Comparison of ENCODE assay signal across 8 cellular contexts in the genomic region with DNA sequence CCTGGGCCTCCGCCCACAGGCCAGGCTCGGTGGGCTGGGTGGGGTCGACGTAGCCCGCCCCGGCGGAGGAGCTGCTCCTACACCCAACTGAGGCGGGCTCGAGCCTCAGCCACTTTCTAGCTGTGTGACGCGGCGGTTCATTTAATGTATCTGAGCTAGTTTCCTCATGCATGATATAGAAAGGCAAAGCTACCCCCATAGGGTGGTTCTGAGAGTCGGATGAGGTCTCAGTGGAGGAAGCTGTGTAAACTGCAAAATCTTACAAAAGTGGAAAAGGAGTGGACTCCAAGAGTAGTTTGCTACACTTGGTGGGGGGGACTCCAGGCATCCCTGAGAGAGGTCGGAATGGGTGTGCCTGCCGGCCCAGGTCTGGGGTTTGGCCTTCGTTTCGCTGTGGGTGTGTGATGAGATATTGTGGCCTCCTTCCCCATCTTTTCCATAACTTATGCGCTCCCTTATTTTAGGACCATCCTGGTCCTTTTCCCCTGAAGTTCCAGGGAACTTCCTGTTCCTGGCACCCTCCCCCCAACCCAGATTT. TPM values are rescaled to one million over a fixed set of nuclear protein-coding genes. Genes with fewer than 3 reads are reported as not detected.
DNase-seq lines count a peak whose midpoint lies in the region; ATAC-seq, FAIRE-seq and TF ChIP-seq lines count a peak whose summit lies in the region.

No MANE protein-coding gene starts in this region.

- no peak overlapping the region for H2AFZ ChIP-seq in HepG2 (ENCODE audit: low read length)

- POLR2A ChIA-PET in HepG2 (lab: Yijun Ruan, JAX) = interaction anchor here (1.0 to 3.0 kb wide), 4 partner anchors 16 to 134 kb away, joined by 4 to 19 read pairs (median 8); partner anchors contain the start of gene SEC22A

- peak overlapping the region; percentile 93 for H3K4me3 ChIP-seq in HUES6 (ENCODE audit: low read depth, low read length)
- H3K4me3 ChIP-seq in astrocyte of the cerebellum (ENCODE audit: low read depth, low read length) = peak overlapping the region; percentile 91
- peak overlapping the region; percentile 76 to 95 (median 92) for H3K4me3 ChIP-seq in HepG2 (replicated peaks in 1 of 3; ENCODE audit: insufficient read depth in 1 of 3, low read depth in 2 of 3, low read length in 3 of 3)
- peak overlapping the region; percentile 60 to 98 (median 80) for H3K4me3 ChIP-seq in tibial nerve

- in situ Hi-C loops in astrocyte of the cerebellum (cut with HindIII; ENCODE audit: low sequenced_read_pairs) (no loop called here), HepG2 (cut with HindIII; ENCODE audit: extremely low pct_ligation_motif_present, low pct_unique_long_range_greater_than_20kb) (no loop called here)

- TF ChIP-seq CTCF in astrocyte of the cerebellum (IDR thresholded peaks at IDR 0.05; ENCODE audit: low read depth, low read length, missing control alignments) = no peak
- TF ChIP-seq CTCF in HepG2 (CRISPR knock-in tag; IDR thresholded peaks at IDR 0.05) = no peak
- TF ChIP-seq CTCF in tibial nerve (IDR thresholded peaks at IDR 0.05) = no peak

- H3K79me2 ChIP-seq in HepG2 (ENCODE audit: insufficient read depth, low read length) = peaks cover 56% of the 10 kb centered on the region

- no peak for FAIRE-seq in HepG2 (lab: Jason Lieb, UNC)

- H3K27me3 ChIP-seq in HUES6 (ENCODE audit: control insufficient read depth, insufficient read depth, low read length) (peaks cover 11% of the 10 kb centered on the region), HepG2 (ENCODE audit: control insufficient read depth in 1 of 2, insufficient read depth in 2 of 2, low read length in 2 of 2) (peaks cover 0 to 11% of the 10 kb centered on the region in 2 experiments; a peak in 1 of 5 replicates), tibial nerve (no peaks in the 10 kb centered on the region)

- peak overlapping the region; percentile 85 for H3K9ac ChIP-seq in HUES6 (ENCODE audit: low read length)
- peak overlapping the region; percentile 96 for H3K9ac ChIP-seq in HepG2 (ENCODE audit: insufficient read depth, low read depth, low read length)

- peak; percentile 27 for DNase-seq in AG08396 (ENCODE audit: low spot score)
- no peak for DNase-seq in astrocyte of the cerebellum (ENCODE audit: low read depth)
- DNase-seq in HepG2 (ENCODE audit: low spot score) = no peak
- DNase-seq in tibial nerve (ENCODE audit: low spot score in 2 of 2) = no peak
- DNase-seq in SHP77 (lab: John Stamatoyannopoulos, UW) = no peak
- DNase-seq in NCI-H510A (lab: John Stamatoyannopoulos, UW) = no peak

- no peak for TF ChIP-seq EP300 in HepG2 (IDR thresholded peaks at IDR 0.05; ENCODE audit: low read depth in 2 of 2, low read length in 2 of 2)
- no peak for TF ChIP-seq EP300 in HepG2 (CRISPR knock-in tag; IDR thresholded peaks at IDR 0.05; ENCODE audit: borderline replicate concordance)
- TF ChIP-seq EP300 in tibial nerve (IDR thresholded peaks at IDR 0.05) = no peak

- H3K9me3 ChIP-seq in HUES6 (ENCODE audit: control insufficient read depth, insufficient read depth, low read depth, low read length) (no peaks in the 10 kb centered on the region), HepG2 (ENCODE audit: low read length) (no peaks in the 10 kb centered on the region), tibial nerve (no peaks in the 10 kb centered on the region)

- H4K20me1 ChIP-seq in HepG2 (ENCODE audit: insufficient read depth, low read length) = peaks cover 37% of the 10 kb centered on the region

- H3K36me3 ChIP-seq in HUES6 (ENCODE audit: control insufficient read depth, insufficient read depth, low read length) = no peaks in the 10 kb centered on the region
- peaks cover 0 to under 1% of the 10 kb centered on the region in 2 experiments; a peak in 1 of 5 replicates for H3K36me3 ChIP-seq in HepG2 (replicated peaks in 1 of 2; ENCODE audit: control insufficient read depth in 1 of 2, insufficient read depth in 2 of 2, low read length in 2 of 2)
- no peaks in the 10 kb centered on the region for H3K36me3 ChIP-seq in tibial nerve

- CTCF ChIA-PET in HepG2 (lab: Yijun Ruan, JAX; ENCODE audit: low intra/inter-chr PET ratio, low total read pairs) = no interaction called here

- TF ChIP-seq POLR2A in HepG2 (IDR thresholded peaks at IDR 0.05; ENCODE audit: insufficient read depth in 1 of 2, low read depth in 2 of 2, low read length in 2 of 2) (0 out of 4 replicates have a peak, but pooled peaks of 1 of the 2 experiments have one; percentile 2), tibial nerve (IDR thresholded peaks at IDR 0.05) (no peak)

- no peak overlapping the region for H3K27ac ChIP-seq in HUES6 (ENCODE audit: low read depth, low read length)
- H3K27ac ChIP-seq in HepG2 (ENCODE audit: extremely low read length, insufficient read depth, low read length) = peak overlapping the region; percentile 68
- peak overlapping the region; percentile 10 to 86 (median 54) for H3K27ac ChIP-seq in tibial nerve

- H3K4me1 ChIP-seq in HUES6 (ENCODE audit: control insufficient read depth, insufficient read depth, low read length) (peaks cover 31% of the 10 kb centered on the region), HepG2 (ENCODE audit: insufficient read depth, low read length) (peaks cover 38% of the 10 kb centered on the region), tibial nerve (peaks cover 0 to 47% (median 6%) of the 10 kb centered on the region in 4 donors)

- peak overlapping the region; percentile 88 for H3K4me2 ChIP-seq in HepG2 (ENCODE audit: low read depth, low read length)

- no peak for TF ChIP-seq RAD21 in HepG2 (CRISPR knock-in tag; IDR thresholded peaks at IDR 0.05)

- 3% methylated on average over 18 of the region's 18 CpGs for WGBS in HepG2 (ENCODE audit: low lambda C conversion rate)
- 9% methylated on average over 17 to 18 of the region's 18 CpGs for WGBS in tibial nerve, 2 donors

- intact Hi-C loops in HepG2 (cut with micrococcal nuclease; ENCODE audit: unreplicated experiment) = loop anchor here (1.0 to 5.0 kb wide), 2 partner anchors 18 to 75 kb away; no protein-coding TSS in a partner anchor

- ATAC-seq in GM18909 (IDR thresholded peaks at IDR 0.05; ENCODE audit: poor library complexity, unreplicated experiment) = peak; percentile 19
- peak; percentile 6 for ATAC-seq in HepG2

- BruUV-seq in HepG2 (replicated peaks; lab: Mats Ljungman, UMichigan) = no TSS peak

TF ChIP-seq in HepG2, 621 proteins besides CTCF, POLR2A, EP300 and RAD21 (continues in another document):
- TF ChIP-seq HOXA3 (CRISPR knock-in tag; IDR thresholded peaks at IDR 0.05) = 0 out of 2 replicates have a peak, but pooled peaks have one; percentile 7

RNA-seq across cellular contexts. Expression of gene PDIA5, which starts 0.9 kb away (rescaled TPM):
- total RNA-seq in HepG2 (2016; rRNA removed; fragmentation: Illumina TruSeq; extraction: Trizol) (19.5 and 51.3 TPM in 2 replicates), tibial nerve (10 to 100 TPM; 18.3 to 41.0 (median 20.3) TPM)
- 13.0 and 13.1 TPM in 2 replicates for total RNA-seq in HepG2 (2016; cell fraction: cytosol; rRNA removed; fragmentation: Illumina TruSeq; extraction: Trizol; ENCODE audit: low read depth)
- total RNA-seq in HepG2 (2016; cell fraction: insoluble cytoplasmic fraction; rRNA removed; fragmentation: Illumina TruSeq; extraction: Trizol) = 19.8 and 48.1 TPM in 2 replicates
- total RNA-seq in HepG2 (2016; cell fraction: membrane; rRNA removed; fragmentation: Illumina TruSeq; extraction: Trizol) = 12.9 and 15.5 TPM in 2 replicates
- 46.1 and 55.1 TPM in 2 replicates for total RNA-seq in HepG2 (2016; cell fraction: nucleus; rRNA removed; fragmentation: Illumina TruSeq; extraction: Trizol)
- polyA plus RNA-seq in HepG2 (2011; rRNA removed) = 65.3 and 74.3 TPM in 2 replicates
- 68.0 and 77.8 TPM in 2 replicates for polyA plus RNA-seq in HepG2 (2011; cell fraction: cytosol; rRNA removed)
- 56.4 and 59.5 TPM in 2 replicates for polyA plus RNA-seq in HepG2 (2011; cell fraction: nucleus; rRNA removed)
- 60.1 and 65.8 TPM in 2 replicates for polyA plus RNA-seq in HepG2 (2012)
- polyA plus RNA-seq in HepG2 (2016; cell fraction: cytosol; fragmentation: Illumina TruSeq; extraction: Trizol; ENCODE audit: low read depth) = 9.4 and 9.5 TPM in 2 replicates
- 26.4 and 30.6 TPM in 2 replicates for polyA plus RNA-seq in HepG2 (2016; cell fraction: insoluble cytoplasmic fraction; fragmentation: Illumina TruSeq; extraction: Trizol; ENCODE audit: low read depth)
- polyA plus RNA-seq in HepG2 (2016; cell fraction: membrane; fragmentation: Illumina TruSeq; extraction: Trizol; ENCODE audit: low read depth) = 13.4 and 13.9 TPM in 2 replicates
- 125 and 129 TPM in 2 replicates for polyA plus RNA-seq in HepG2 (2016; cell fraction: nucleus; fragmentation: Illumina TruSeq; extraction: Trizol; ENCODE audit: insufficient read depth, low read depth)
- 15.2 and 37.2 TPM in 2 replicates for polyA minus RNA-seq in HepG2 (2011; rRNA and poly(A)+ RNA removed; ENCODE audit: low replicate concordance)
- 23.6 and 33.0 TPM in 2 replicates for polyA minus RNA-seq in HepG2 (2011; cell fraction: cytosol; rRNA and poly(A)+ RNA removed)
- 37.1 and 44.5 TPM in 2 replicates for polyA minus RNA-seq in HepG2 (2011; cell fraction: nucleus; rRNA and poly(A)+ RNA removed)

RNA-seq across cellular contexts. Expression of gene SEMA5B, which starts 40.2 kb away (rescaled TPM):
- total RNA-seq in HepG2 (2016; rRNA removed; fragmentation: Illumina TruSeq; extraction: Trizol) (not detected in 2 replicates), tibial nerve (10 to 100 TPM in 2 of 4 donors, 1 to 10 TPM in 2; 6.7 to 19.7 (median 13.1) TPM)
- not detected in 2 replicates for total RNA-seq in HepG2 (2016; cell fraction: cytosol; rRNA removed; fragmentation: Illumina TruSeq; extraction: Trizol; ENCODE audit: low read depth)
- total RNA-seq in HepG2 (2016; cell fraction: insoluble cytoplasmic fraction; rRNA removed; fragmentation: Illumina TruSeq; extraction: Trizol) = not detected in 2 replicates
- total RNA-seq in HepG2 (2016; cell fraction: membrane; rRNA removed; fragmentation: Illumina TruSeq; extraction: Trizol) = not detected in 2 replicates
- total RNA-seq in HepG2 (2016; cell fraction: nucleus; rRNA removed; fragmentation: Illumina TruSeq; extraction: Trizol) = not detected in 2 replicates
- 0.04 TPM in 1 of 2 replicates, not detected in the other for polyA plus RNA-seq in HepG2 (2011; rRNA removed)
- not detected in 2 replicates for polyA plus RNA-seq in HepG2 (2011; cell fraction: cytosol; rRNA removed)
- 0.03 TPM in 2 replicates for polyA plus RNA-seq in HepG2 (2011; cell fraction: nucleus; rRNA removed)
- not detected in 2 replicates for polyA plus RNA-seq in HepG2 (2012)
- not detected in 2 replicates for polyA plus RNA-seq in HepG2 (2016; cell fraction: cytosol; fragmentation: Illumina TruSeq; extraction: Trizol; ENCODE audit: low read depth)
- polyA plus RNA-seq in HepG2 (2016; cell fraction: insoluble cytoplasmic fraction; fragmentation: Illumina TruSeq; extraction: Trizol; ENCODE audit: low read depth) = not detected in 2 replicates
- not detected in 2 replicates for polyA plus RNA-seq in HepG2 (2016; cell fraction: membrane; fragmentation: Illumina TruSeq; extraction: Trizol; ENCODE audit: low read depth)
- polyA plus RNA-seq in HepG2 (2016; cell fraction: nucleus; fragmentation: Illumina TruSeq; extraction: Trizol; ENCODE audit: insufficient read depth, low read depth) = not detected in 2 replicates
- not detected in 2 replicates for polyA minus RNA-seq in HepG2 (2011; rRNA and poly(A)+ RNA removed; ENCODE audit: low replicate concordance)
- polyA minus RNA-seq in HepG2 (2011; cell fraction: cytosol; rRNA and poly(A)+ RNA removed) = not detected in 2 replicates
- polyA minus RNA-seq in HepG2 (2011; cell fraction: nucleus; rRNA and poly(A)+ RNA removed) = not detected in 2 replicates

Comparison
In these comparisons a context has a peak if more than half of its experiments do, and no peak if none do; other contexts are left out.
1. RNA of gene SEMA5B, which starts 40.2 kb away (total RNA-seq): 6.7 to 19.7 TPM in tibial nerve; not detected in HepG2; every median in the first group is over 4 times any median in the second.
2. Peak in every context shown above with its lines, with median percentiles within 50 percentile points of each other: H3K4me3 ChIP-seq.